Comparison of ENCODE assay signal across 8 cellular contexts in the genomic region with DNA sequence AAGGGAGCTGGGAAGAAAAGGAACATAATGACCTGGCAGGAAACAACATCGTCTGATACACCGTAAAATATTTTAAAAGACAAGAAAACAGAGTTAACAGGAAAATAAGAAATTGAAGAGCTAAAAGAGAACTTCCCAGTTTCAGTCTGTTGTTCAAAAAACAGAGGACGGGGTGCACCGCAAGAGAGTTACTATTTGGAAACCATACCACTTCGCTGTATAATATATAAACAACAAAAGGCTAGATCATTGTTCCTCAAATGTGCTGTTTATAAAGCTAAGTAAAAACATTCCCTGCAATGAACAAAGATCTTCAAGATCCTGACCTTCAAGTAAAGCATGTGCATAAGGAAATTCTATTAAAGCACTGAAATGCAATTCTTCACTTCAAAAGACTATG. TPM values are rescaled to one million over a fixed set of nuclear protein-coding genes. Genes with fewer than 3 reads are reported as not detected.
A peak's percentile ranks its signal among the peaks of the same experiment; 100 is the strongest.
DNase-seq lines count a peak whose midpoint lies in the region; ATAC-seq and TF ChIP-seq lines count a peak whose summit lies in the region.

No MANE protein-coding gene starts in this region.

- H3K27me3 Mint-ChIP-seq in activated T-cell treated with anti-CD3 and anti-CD28 coated beads, Interleukin-2, amount 50 U/mL, for 72 hours (ENCODE audit: low read depth), result no peaks in the 10 kb centered on the region
- peaks cover 4% of the 10 kb centered on the region for H3K27me3 Mint-ChIP-seq in type B pancreatic cell

- no peak for DNase-seq in activated T-cell treated with anti-CD3 and anti-CD28 coated beads, Interleukin-2, amount 50 U/mL, for 72 hours
- DNase-seq in activated T-cell treated with anti-CD3 and anti-CD28 coated beads, Interleukin-2, amount 50 U/mL, for 48 hours, result no peak
- DNase-seq in activated naive CD4-positive, alpha-beta T cell treated with anti-CD3 and anti-CD28 coated beads, Interleukin-2, amount 50 U/mL, for 72 hours (ENCODE audit: low spot score in 2 of 2), result no peak
- no peak for DNase-seq in left lung
- no peak for DNase-seq in type B pancreatic cell (ENCODE audit: extremely low spot score, unreplicated experiment)
- no peak for DNase-seq in middle frontal gyrus (ENCODE audit: extremely low spot score, low spot score)
- no peak for DNase-seq in cortex of kidney (lab: John Stamatoyannopoulos, UW)

- no peaks in the 10 kb centered on the region for H3K27me3 ChIP-seq in left lung

- H3K36me3 ChIP-seq in left lung, result no peaks in the 10 kb centered on the region

- peaks cover 7 to 8% of the 10 kb centered on the region in 2 donors for H3K36me3 Mint-ChIP-seq in activated T-cell treated with anti-CD3 and anti-CD28 coated beads, Interleukin-2, amount 50 U/mL, for 72 hours (ENCODE audit: insufficient read depth in 2 of 2)
- peaks cover 19 to 28% of the 10 kb centered on the region in 2 donors for H3K36me3 Mint-ChIP-seq in activated naive CD4-positive, alpha-beta T cell treated with anti-CD3 and anti-CD28 coated beads, Interleukin-2, amount 50 U/mL, for 72 hours
- H3K36me3 Mint-ChIP-seq in type B pancreatic cell, result peaks cover 8% of the 10 kb centered on the region

- ATAC-seq in activated T-cell treated with anti-CD3 and anti-CD28 coated beads, Interleukin-2, amount 50 U/mL, for 72 hours (replicated peaks in 1 of 2), result no peak
- no peak for ATAC-seq in activated naive CD4-positive, alpha-beta T cell treated with anti-CD3 and anti-CD28 coated beads, Interleukin-2, amount 50 U/mL, for 72 hours
- ATAC-seq in left lung (no peak), GM18909 (IDR thresholded peaks at IDR 0.05; ENCODE audit: poor library complexity, unreplicated experiment) (no peak)

- no peak for TF ChIP-seq CTCF in left lung (IDR thresholded peaks at IDR 0.05)
- TF ChIP-seq CTCF in type B pancreatic cell (conservative IDR thresholded peaks at IDR 0.05), result no peak

- H3K27ac Mint-ChIP-seq in activated T-cell treated with anti-CD3 and anti-CD28 coated beads, Interleukin-2, amount 50 U/mL, for 72 hours, result peak overlapping the region; percentile 94
- H3K27ac Mint-ChIP-seq in activated naive CD4-positive, alpha-beta T cell treated with anti-CD3 and anti-CD28 coated beads, Interleukin-2, amount 50 U/mL, for 72 hours, result peak overlapping the region; percentile 97 to 99
- peak overlapping the region; percentile 98 for H3K27ac Mint-ChIP-seq in type B pancreatic cell

- peak overlapping the region; percentile 96 to 99 for H3K27ac ChIP-seq in left lung

- H3K4me1 Mint-ChIP-seq in activated T-cell treated with anti-CD3 and anti-CD28 coated beads, Interleukin-2, amount 50 U/mL, for 72 hours (ENCODE audit: low read depth), result peaks cover 21% of the 10 kb centered on the region
- peaks cover 9% of the 10 kb centered on the region for H3K4me1 Mint-ChIP-seq in type B pancreatic cell (ENCODE audit: unreplicated experiment)

- H3K9me3 Mint-ChIP-seq in activated T-cell treated with anti-CD3 and anti-CD28 coated beads, Interleukin-2, amount 50 U/mL, for 72 hours, result no peaks in the 10 kb centered on the region
- H3K9me3 Mint-ChIP-seq in activated naive CD4-positive, alpha-beta T cell treated with anti-CD3 and anti-CD28 coated beads, Interleukin-2, amount 50 U/mL, for 72 hours, result no peaks in the 10 kb centered on the region
- no peaks in the 10 kb centered on the region for H3K9me3 Mint-ChIP-seq in type B pancreatic cell

- peaks cover 19 to 78% of the 10 kb centered on the region in 2 donors for H3K4me1 ChIP-seq in left lung

- H3K4me3 ChIP-seq in left lung, result peak overlapping the region; percentile 75 to 81

- H3K4me3 Mint-ChIP-seq in activated T-cell treated with anti-CD3 and anti-CD28 coated beads, Interleukin-2, amount 50 U/mL, for 72 hours, result peak overlapping the region in 1 of 2 donors; percentile 93
- peak overlapping the region; percentile 94 for H3K4me3 Mint-ChIP-seq in type B pancreatic cell

- intact Hi-C loops in left lung (cut with DNase I), result no loop called here

- H3K9me3 ChIP-seq in left lung, result no peaks in the 10 kb centered on the region

RNA-seq across cellular contexts. Expression of gene PPP3R1, which starts 2.1 kb away (rescaled TPM):
- 10 to 100 TPM; 81.1 to 83.8 TPM for total RNA-seq in activated T-cell treated with anti-CD3 and anti-CD28 coated beads, Interleukin-2, amount 50 U/mL, for 72 hours
- total RNA-seq in activated naive CD4-positive, alpha-beta T cell treated with anti-CD3 and anti-CD28 coated beads, Interleukin-2, amount 50 U/mL, for 72 hours, result 10 to 100 TPM; 61.5 to 69.1 TPM
- total RNA-seq in left lung (10 to 100 TPM; 50.2 to 69.0 TPM), type B pancreatic cell (ENCODE audit: low replicate concordance) (46.3 and 46.5 TPM in 2 replicates)
